Comparison of ENCODE assay signal across 8 cellular contexts in the genomic region with DNA sequence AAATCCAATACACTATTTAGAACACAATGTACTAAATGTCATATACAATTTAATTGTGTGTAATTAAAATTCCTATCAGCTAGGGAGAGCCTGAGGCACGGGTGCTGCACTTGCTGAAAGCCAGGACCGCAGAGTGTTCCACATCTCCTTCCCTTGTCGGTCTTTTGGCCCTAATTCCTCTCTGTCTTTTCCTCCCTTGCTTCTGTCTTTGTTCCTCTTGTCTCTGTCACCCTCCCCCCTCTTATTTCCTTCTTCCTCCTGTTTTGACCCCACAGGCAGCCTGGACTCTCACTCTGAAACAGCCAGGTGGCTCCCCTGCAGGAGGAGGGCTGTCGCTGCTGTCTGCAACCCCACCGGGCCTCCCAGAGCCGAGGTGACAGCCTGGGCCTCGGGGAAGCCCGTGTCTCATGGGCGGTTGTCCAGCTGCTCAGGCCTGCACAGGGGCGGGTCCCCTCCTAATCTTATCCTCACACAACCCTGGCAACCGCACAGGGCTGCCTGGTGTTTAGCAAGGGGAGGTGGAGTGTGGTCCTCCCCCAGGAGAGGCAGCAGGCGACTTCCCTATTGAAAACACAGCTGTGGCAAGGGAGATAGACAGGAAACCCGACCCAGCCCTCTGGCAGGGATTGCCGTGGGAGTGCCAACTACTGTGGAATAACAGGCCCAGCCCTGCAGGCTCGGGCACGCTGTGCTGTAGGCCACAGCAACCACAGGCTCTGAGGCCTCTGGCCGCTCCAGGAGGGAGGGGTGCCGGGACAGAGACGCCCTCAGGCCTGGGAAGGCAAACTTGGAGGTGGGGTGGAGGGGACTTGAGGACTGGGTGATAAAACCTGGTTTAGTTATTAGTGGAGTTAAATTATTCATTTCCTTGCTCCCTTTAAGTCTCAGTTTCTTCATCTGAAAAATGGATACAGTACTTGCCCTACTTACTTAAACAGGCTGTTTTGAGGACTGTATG.
DNase-seq lines count a peak whose midpoint lies in the region; FAIRE-seq and TF ChIP-seq lines count a peak whose summit lies in the region.

No MANE protein-coding gene starts in this region.

- FAIRE-seq in RCC 7860 (lab: Jason Lieb, UNC) = peak; percentile 89

- no peak for TF ChIP-seq POLR2A in spleen (IDR thresholded peaks at IDR 0.05)

- intact Hi-C loops in spleen (cut with DNase I; ENCODE audit: low total_unique reads) = no loop called here

- H3K36me3 ChIP-seq in spleen = no peaks in the 10 kb centered on the region

- H3K4me3 Mint-ChIP-seq in chondrocyte (ENCODE audit: unreplicated experiment) = peak overlapping the region; percentile 56

- no peaks in the 10 kb centered on the region for H3K27me3 ChIP-seq in spleen (replicated peaks in 1 of 7)

- no peaks in the 10 kb centered on the region for H3K9me3 ChIP-seq in spleen

- peak; percentile 44 for TF ChIP-seq CTCF in GM12864 (IDR thresholded peaks at IDR 0.05; ENCODE audit: low read depth, low read length, missing control alignments)
- TF ChIP-seq CTCF in LNCaP clone FGC (IDR thresholded peaks at IDR 0.05; ENCODE audit: control insufficient read depth, extremely low read depth, insufficient read depth) = no peak
- peak; percentile 53 for TF ChIP-seq CTCF in chondrocyte (IDR thresholded peaks at IDR 0.05)
- TF ChIP-seq CTCF in spleen (IDR thresholded peaks at IDR 0.05 in 8 of 11, conservative IDR thresholded peaks at IDR 0.05 in 3 of 11) = peak in 3 of 11 experiments; percentile 13 to 28 (median 22)

- peaks cover 18 to 40% (median 32%) of the 10 kb centered on the region in 6 donors for H3K4me1 ChIP-seq in spleen

- H3K27ac Mint-ChIP-seq in chondrocyte (ENCODE audit: unreplicated experiment) = peak overlapping the region; percentile 94

- H3K27ac ChIP-seq in spleen = peak overlapping the region in 7 of 8 donors; percentile 2 to 78 (median 71)

- DNase-seq in A172 (ENCODE audit: low spot score) = peak; percentile 97
- peak; percentile 57 for DNase-seq in GM12864 (ENCODE audit: low read depth)
- DNase-seq in HCEC 1CT = peak; percentile 64
- DNase-seq in LNCaP clone FGC (ENCODE audit: low read depth) = peak; percentile 95
- DNase-seq in RCC 7860 (ENCODE audit: low spot score) = peak; percentile 94
- DNase-seq in chondrocyte (ENCODE audit: low spot score) = peak; percentile 96
- peak; percentile 83 for DNase-seq in kidney tubule cell (ENCODE audit: low spot score)
- peak; percentile 88 for DNase-seq in spleen

- H3K4me3 ChIP-seq in GM12864 (ENCODE audit: low read depth, low read length) (no peak overlapping the region), LNCaP clone FGC (ENCODE audit: low read depth, low read length) (no peak overlapping the region), spleen (peak overlapping the region in 1 of 8 donors; percentile 9)

- H3K36me3 Mint-ChIP-seq in chondrocyte (ENCODE audit: low read depth) = no peaks in the 10 kb centered on the region

- 8 to 13% (median 10%) methylated on average over 17 to 19 of the region's 19 CpGs for WGBS in spleen, 5 donors

- H3K4me1 Mint-ChIP-seq in chondrocyte (ENCODE audit: low read depth) = peaks cover 67% of the 10 kb centered on the region

- no peaks in the 10 kb centered on the region for H3K27me3 Mint-ChIP-seq in chondrocyte (ENCODE audit: low read depth)

- H3K9me3 Mint-ChIP-seq in chondrocyte (ENCODE audit: low read depth) = no peaks in the 10 kb centered on the region
